19 cellular contexts compared by ENCODE assay signal in genomic region chr10:92552310-92552709, GRCh38. TPM values are rescaled to one million over a fixed set of nuclear protein-coding genes. Genes with fewer than 3 reads are reported as not detected.
A peak's percentile ranks its signal among the peaks of the same experiment; 100 is the strongest.
DNase-seq lines count a peak whose midpoint lies in the region; ATAC-seq and TF ChIP-seq lines count a peak whose summit lies in the region.
"Had no signal": no experiment of that assay in that cellular context is flagged by ENCODE, and none has a peak within 500 bp of the region (broad histone marks: within the 10 kb centered on the region; RNA-seq: fewer than 3 reads in every experiment).

No MANE protein-coding gene starts in this region.

- ATAC-seq in SK-N-SH treated with all-trans-retinoic acid at 6 μM for 48 hours = no peak
- no peak for ATAC-seq in psoas muscle
- ATAC-seq: gastrocnemius medialis; stimulated activated naive B cell treated with anti-CD40 and anti-IgM and Interleukin-4, amounts not matched to agents 10 μg/mL and 1 μg/mL and 100 μg/mL, for 72 hours had no signal

- CTCF ChIA-PET in SK-N-SH (lab: Yijun Ruan, JAX) = interaction anchor here (0.7 to 1.9 kb wide), 3 partner anchors 19 to 40 kb away, joined by 3 to 4 read pairs (median 3); no protein-coding TSS in a partner anchor

- POLR2A ChIA-PET in SK-N-SH (lab: Yijun Ruan, JAX) = no interaction called here

- H3F3A ChIP-seq in SK-N-SH (replicated peaks; ENCODE audit: insufficient read depth) (peaks cover 3% of the 10 kb centered on the region), Loucy (ENCODE audit: low read depth) (no peaks in the 10 kb centered on the region)

- H3K79me2 ChIP-seq in SK-N-SH (ENCODE audit: insufficient read depth) (peaks cover 67% of the 10 kb centered on the region), Loucy (ENCODE audit: insufficient read depth, low read length) (no peaks in the 10 kb centered on the region; the same call in 1 of the 2 replicates), osteoblast (ENCODE audit: insufficient read depth, low read length) (peaks cover 30% of the 10 kb centered on the region)

- H3K9me2 ChIP-seq in SK-N-SH (no peaks in the 10 kb centered on the region), Loucy (replicated peaks; ENCODE audit: low read depth, low read length) (no peaks in the 10 kb centered on the region)

- no peaks in the 10 kb centered on the region for H3K27me3 ChIP-seq in SK-N-SH (ENCODE audit: insufficient read depth)
- no peaks in the 10 kb centered on the region for H3K27me3 ChIP-seq in Loucy (ENCODE audit: insufficient read depth, low read length, poor library complexity, severe bottlenecking)
- H3K27me3 ChIP-seq in osteoblast (ENCODE audit: insufficient read depth, low read length) = no peaks in the 10 kb centered on the region
- H3K27me3 ChIP-seq in psoas muscle (ENCODE audit: insufficient read depth in 3 of 3, low read length in 2 of 3) = no peaks in the 10 kb centered on the region
- H3K27me3 ChIP-seq in H7 (ENCODE audit: control insufficient read depth, insufficient read depth, low read length) = no peaks in the 10 kb centered on the region
- H3K27me3 ChIP-seq: dorsolateral prefrontal cortex, gastrocnemius medialis, Peyer's patch had no signal

- no peaks in the 10 kb centered on the region for H4K20me1 ChIP-seq in SK-N-SH (ENCODE audit: insufficient read depth)
- H4K20me1 ChIP-seq in Loucy (ENCODE audit: insufficient read depth, low read length, poor library complexity, severe bottlenecking) = no peaks in the 10 kb centered on the region
- H4K20me1 ChIP-seq in osteoblast (ENCODE audit: insufficient read depth, low read length) = peaks cover 7% of the 10 kb centered on the region

- H3K4me3 ChIP-seq in SK-N-SH (ENCODE audit: low read depth in 2 of 2, low read length in 1 of 2) (no peak overlapping the region; a peak in 1 of 4 replicates), Loucy (ENCODE audit: low read length, poor library complexity, severe bottlenecking) (no peak overlapping the region), choroid plexus epithelial cell (ENCODE audit: low read depth, low read length) (no peak overlapping the region), osteoblast (ENCODE audit: insufficient read depth, low read length) (no peak overlapping the region), psoas muscle (no peak overlapping the region), H7 (ENCODE audit: insufficient read depth, low read depth, low read length) (no peak overlapping the region)
- H3K4me3 ChIP-seq: dorsolateral prefrontal cortex, gastrocnemius medialis, Peyer's patch had no signal

- H3K4me2 ChIP-seq in SK-N-SH = no peak overlapping the region
- no peak overlapping the region for H3K4me2 ChIP-seq in Loucy (ENCODE audit: low read depth, low read length, poor library complexity, severe bottlenecking)
- H3K4me2 ChIP-seq in osteoblast (ENCODE audit: insufficient read depth, low read length) = no peak overlapping the region

- TF ChIP-seq CTCF in SK-N-SH (IDR thresholded peaks at IDR 0.05) = peak; percentile 38
- peak; percentile 49 for TF ChIP-seq CTCF in Loucy (conservative IDR thresholded peaks at IDR 0.05; ENCODE audit: low read length)
- TF ChIP-seq CTCF in choroid plexus epithelial cell (conservative IDR thresholded peaks at IDR 0.05; ENCODE audit: low read depth, low read length) = peak; percentile 45
- TF ChIP-seq CTCF in osteoblast (IDR thresholded peaks at IDR 0.05; ENCODE audit: extremely low read depth, low read depth, low read length) = peak; percentile 36
- TF ChIP-seq CTCF in psoas muscle (IDR thresholded peaks at IDR 0.05) = no peak

- intact Hi-C loops in psoas muscle (cut with DNase I) = no loop called here

- H3K27ac ChIP-seq in SK-N-SH (ENCODE audit: low read depth in 2 of 2, low read length in 1 of 2) = no peak overlapping the region
- H3K27ac ChIP-seq in osteoblast (ENCODE audit: low read depth, low read length) = no peak overlapping the region
- H3K27ac ChIP-seq in psoas muscle = no peak overlapping the region
- H3K27ac ChIP-seq: dorsolateral prefrontal cortex, gastrocnemius medialis, Peyer's patch had no signal

- DNase-seq in SK-N-SH = no peak
- DNase-seq in choroid plexus epithelial cell (ENCODE audit: low read depth) = no peak
- peak; percentile 51 for DNase-seq in osteoblast (ENCODE audit: insufficient read length, low spot score, missing footprints)
- no peak for DNase-seq in DMS114 treated with DMSO at 0.1 percent for 48 hours (lab: John Stamatoyannopoulos, UW; ENCODE audit: unreplicated experiment)
- no peak for DNase-seq in psoas muscle
- no peak for DNase-seq in H7
- DNase-seq: activated T-cell treated with anti-CD3 and anti-CD28 coated beads, Interleukin-2, amount 50 U/mL, for 24 hours; COR-L47; dorsolateral prefrontal cortex; gastrocnemius medialis; mesendoderm; NCI-H1694; NCI-H524 treated with DMSO at 0.1 percent for 48 hours; Peyer's patch; small intestine; stimulated activated naive B cell treated with anti-CD40 and anti-IgM and Interleukin-4, amounts not matched to agents 10 μg/mL and 1 μg/mL and 100 μg/mL, for 72 hours; T-helper 1 cell had no signal

- WGBS in SK-N-SH (ENCODE audit: low lambda C conversion rate) = 87% methylated on average over 5 of the region's 5 CpGs
- 89 to 99% (median 96%) methylated on average over 5 of the region's 5 CpGs for WGBS in psoas muscle, 3 donors

- H3K9ac ChIP-seq in SK-N-SH = no peak overlapping the region
- H3K9ac ChIP-seq in Loucy (ENCODE audit: low read depth, low read length, poor library complexity, severe bottlenecking) = no peak overlapping the region

- H3K36me3 ChIP-seq in SK-N-SH (replicated peaks in 1 of 2; ENCODE audit: control insufficient read depth in 1 of 2, insufficient read depth in 2 of 2, low read length in 1 of 2) = peaks cover 3 to 62% of the 10 kb centered on the region in 2 experiments
- H3K36me3 ChIP-seq in Loucy (ENCODE audit: insufficient read depth, low read length) = peaks cover 13% of the 10 kb centered on the region; the same call in 1 of the 2 replicates
- H3K36me3 ChIP-seq in osteoblast (ENCODE audit: insufficient read depth, low read length) = peaks cover 14% of the 10 kb centered on the region
- H3K36me3 ChIP-seq in psoas muscle (ENCODE audit: insufficient read depth in 1 of 2, low read depth in 1 of 2) = peaks cover 0 to 58% of the 10 kb centered on the region in 2 donors
- no peaks in the 10 kb centered on the region; the same call in 1 of the 2 replicates for H3K36me3 ChIP-seq in H7 (replicated peaks; ENCODE audit: control insufficient read depth, insufficient read depth, low read length)

- no peak for TF ChIP-seq EP300 in SK-N-SH (IDR thresholded peaks at IDR 0.05; ENCODE audit: borderline replicate concordance in 1 of 2, low read depth in 1 of 2, low read length in 1 of 2)

- H3K9me3 ChIP-seq in SK-N-SH (0 out of 2 replicates have a peak, but pooled peaks cover 8% of the 10 kb centered on the region), Loucy (ENCODE audit: insufficient read depth, low read depth, low read length) (no peaks in the 10 kb centered on the region; the same call in 1 of the 2 replicates), osteoblast (ENCODE audit: low read depth, low read length) (peaks cover 2% of the 10 kb centered on the region), psoas muscle (peaks cover 5% of the 10 kb centered on the region)
- H3K9me3 ChIP-seq: gastrocnemius medialis had no signal

- H3K4me1 ChIP-seq in SK-N-SH (ENCODE audit: control insufficient read depth in 1 of 2, insufficient read depth in 2 of 2, low read depth in 1 of 2, low read length in 1 of 2) (no peaks in the 10 kb centered on the region), Loucy (ENCODE audit: insufficient read depth, low read length, poor library complexity, severe bottlenecking) (no peaks in the 10 kb centered on the region), osteoblast (ENCODE audit: insufficient read depth, low read length) (no peaks in the 10 kb centered on the region), psoas muscle (no peaks in the 10 kb centered on the region)
- H3K4me1 ChIP-seq: gastrocnemius medialis, Peyer's patch had no signal

- no peak for TF ChIP-seq RAD21 in SK-N-SH (IDR thresholded peaks at IDR 0.05; ENCODE audit: low read length)

- H2AFZ ChIP-seq in SK-N-SH (ENCODE audit: low read depth) (no peak overlapping the region), Loucy (ENCODE audit: low read length) (no peak overlapping the region), osteoblast (ENCODE audit: low read length) (no peak overlapping the region)

TF ChIP-seq in SK-N-SH, 30 proteins besides CTCF, POLR2A, EP300 and RAD21:
- TF ChIP-seq RXRA (IDR thresholded peaks at IDR 0.05; ENCODE audit: borderline replicate concordance, low read depth) = no peak
- TF ChIP-seq CHD2 (IDR thresholded peaks at IDR 0.05; ENCODE audit: low read length, partially characterized antibody) = no peak
- no peak for TF ChIP-seq MEF2A (IDR thresholded peaks at IDR 0.05; ENCODE audit: borderline replicate concordance, low read depth)
- TF ChIP-seq MXI1 (IDR thresholded peaks at IDR 0.05; ENCODE audit: low read depth, low read length) = no peak
- TF ChIP-seq NFIC (IDR thresholded peaks at IDR 0.05; ENCODE audit: borderline replicate concordance) = no peak
- no peak for TF ChIP-seq RFX5 (IDR thresholded peaks at IDR 0.05; ENCODE audit: low read length)

TF ChIP-seq in SK-N-SH treated with all-trans-retinoic acid at 6 μM for 48 hours, 23 proteins besides CTCF, POLR2A, EP300 and RAD21 (continues in another document):
- no peak for TF ChIP-seq CSRNP3 (CRISPR knock-in tag; IDR thresholded peaks at IDR 0.05)
- TF ChIP-seq ZFP30 (CRISPR knock-in tag; IDR thresholded peaks at IDR 0.05) = no peak

RNA-seq across cellular contexts. Expression of gene IDE, which starts 21.6 kb away (rescaled TPM):
- polyA plus RNA-seq in SK-N-SH (2012; rRNA removed) = 9.3 and 11.7 TPM in 2 replicates
- 10.5 and 11.6 TPM in 2 replicates for polyA plus RNA-seq in SK-N-SH (2012; cell fraction: cytosol; rRNA removed)
- polyA plus RNA-seq in SK-N-SH (2012; cell fraction: nucleus; rRNA removed) = 9.6 and 20.4 TPM in 2 replicates
- 36.9 and 42.4 TPM in 2 replicates for total RNA-seq in osteoblast
- total RNA-seq in psoas muscle = 10 to 100 TPM; 48.8 to 69.3 (median 62.2) TPM
- 10 to 100 TPM in 2 of 3 donors, 1 to 10 TPM in 1; 9.2 to 30.6 (median 18.7) TPM for polyA plus RNA-seq in psoas muscle
- total RNA-seq in H7 (2014; rRNA removed; shearing (Covaris generic)) = 39.8 and 47.3 TPM in 2 replicates

RNA-seq across cellular contexts. Expression of gene KIF11, which starts 40.6 kb away (rescaled TPM):
- polyA plus RNA-seq in SK-N-SH (2012; rRNA removed) = 3.8 and 4.0 TPM in 2 replicates
- polyA plus RNA-seq in SK-N-SH (2012; cell fraction: cytosol; rRNA removed) = 7.0 and 7.9 TPM in 2 replicates
- polyA plus RNA-seq in SK-N-SH (2012; cell fraction: nucleus; rRNA removed) = 1.8 and 3.7 TPM in 2 replicates
- 4.0 and 5.3 TPM in 2 replicates for total RNA-seq in osteoblast
- under 1 TPM; 0.21 to 0.34 (median 0.27) TPM for total RNA-seq in psoas muscle
- under 1 TPM; 0.08 to 0.40 (median 0.23) TPM for polyA plus RNA-seq in psoas muscle
- 44.2 and 59.1 TPM in 2 replicates for total RNA-seq in H7 (2014; rRNA removed; shearing (Covaris generic))
